In the genomic region with DNA sequence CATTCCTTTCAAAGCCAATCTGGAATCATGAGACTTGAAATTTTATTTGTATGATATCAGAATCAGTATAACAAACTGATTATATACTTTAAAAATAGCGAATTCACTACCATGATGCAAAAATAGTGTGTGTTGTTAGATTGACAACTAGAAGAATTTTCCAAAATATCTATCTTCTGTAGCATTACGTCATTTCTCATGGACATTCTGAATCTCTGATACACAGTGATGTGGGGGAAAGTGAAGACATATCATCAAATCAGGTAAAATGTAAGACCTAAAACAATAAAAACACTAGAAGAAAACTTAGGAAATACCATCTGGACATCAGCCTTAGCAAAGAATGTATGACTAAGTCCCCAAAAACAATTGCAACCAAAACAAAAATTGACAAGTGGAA, we compare ENCODE assay signal across 39 cellular contexts.
"Had no signal": no experiment of that assay in that cellular context is flagged by ENCODE, and none has a peak within 500 bp of the region (broad histone marks: within the 10 kb centered on the region; RNA-seq: fewer than 3 reads in every experiment).

No MANE protein-coding gene starts in this region.

- H3K27ac Mint-ChIP-seq: activated naive CD4-positive, alpha-beta T cell treated with anti-CD3 and anti-CD28 coated beads for 36 hours; activated naive CD4-positive, alpha-beta T cell treated with anti-CD3 and anti-CD28 coated beads, Interleukin-2, amount 10 ng/mL, durations not matched to agents 7 days and 5 days; activated naive CD4-positive, alpha-beta T cell treated with anti-CD3 and anti-CD28 coated beads, Interleukin-2, amount 50 U/mL, for 24 hours; activated naive CD4-positive, alpha-beta T cell treated with anti-CD3 and anti-CD28 coated beads, Interleukin-2, amount 50 U/mL, for 72 hours; activated naive CD8-positive, alpha-beta T cell; activated naive CD8-positive, alpha-beta T cell treated with anti-CD3 and anti-CD28 coated beads for 36 hours; activated naive CD8-positive, alpha-beta T cell treated with anti-CD3 and anti-CD28 coated beads, Interleukin-2, amount 10 ng/mL, durations not matched to agents 7 days and 5 days; activated naive CD8-positive, alpha-beta T cell treated with anti-CD3 and anti-CD28 coated beads, Interleukin-2, amount 50 U/mL, for 24 hours; activated T-cell treated with anti-CD3 and anti-CD28 coated beads, Interleukin-2, amount 50 U/mL, for 24 hours; activated T-cell treated with anti-CD3 and anti-CD28 coated beads, Interleukin-2, amount 50 U/mL, for 72 hours; activated T-helper 1 cell treated with anti-CD3 and anti-CD28 coated beads, Interleukin-12 subunit alpha, Interleukin-12 subunit beta, Interleukin-2, Interleukin-4 antibody, amounts not matched to agents 30 ng/mL and 10 ng/mL and 1 ng/mL, durations not matched to agents 14 hours and 24 hours and 36 hours; activated T-helper 17 cell treated with anti-CD3 and anti-CD28 coated beads, Interleukin-2, amount 50 U/mL, for 72 hours; activated T-helper 2 cell treated with anti-CD3 and anti-CD28 coated beads, Interferon-gamma antibody, Interleukin-2, Interleukin-4, amounts not matched to agents 10 μg/mL and 5 μg/mL and 100 μg/mL, durations not matched to agents 14 hours and 24 hours and 36 hours; brain had no signal

- ATAC-seq: activated naive CD4-positive, alpha-beta T cell treated with anti-CD3 and anti-CD28 coated beads, Interleukin-2, amount 50 U/mL, for 72 hours; activated naive CD8-positive, alpha-beta T cell treated with anti-CD3 and anti-CD28 coated beads, Interleukin-2, amount 50 U/mL, for 24 hours; activated T-cell treated with anti-CD3 and anti-CD28 coated beads, Interleukin-2, amount 50 U/mL, for 4 hours; activated T-cell treated with anti-CD3 and anti-CD28 coated beads, Interleukin-2, amount 50 U/mL, for 72 hours; activated T-helper 17 cell treated with anti-CD3 and anti-CD28 coated beads, Interleukin-2, amount 50 U/mL, for 72 hours; body of pancreas had no signal

- H3K27me3 Mint-ChIP-seq: activated naive CD4-positive, alpha-beta T cell treated with anti-CD3 and anti-CD28 coated beads, Interleukin-2, amount 10 ng/mL, durations not matched to agents 7 days and 5 days; activated naive CD4-positive, alpha-beta T cell treated with anti-CD3 and anti-CD28 coated beads, Interleukin-2, amount 50 U/mL, for 24 hours; activated naive CD8-positive, alpha-beta T cell; activated naive CD8-positive, alpha-beta T cell treated with anti-CD3 and anti-CD28 coated beads for 36 hours; activated naive CD8-positive, alpha-beta T cell treated with anti-CD3 and anti-CD28 coated beads, Interleukin-2, amount 10 ng/mL, durations not matched to agents 7 days and 5 days; activated naive CD8-positive, alpha-beta T cell treated with anti-CD3 and anti-CD28 coated beads, Interleukin-2, amount 50 U/mL, for 24 hours; activated T-cell treated with anti-CD3 and anti-CD28 coated beads, Interleukin-2, amount 50 U/mL, for 24 hours; activated T-helper 17 cell treated with anti-CD3 and anti-CD28 coated beads, Interleukin-2, amount 50 U/mL, for 72 hours; brain; central memory CD8-positive, alpha-beta T cell had no signal

- FAIRE-seq: astrocyte, bronchial epithelial cell had no signal

- H3K27me3 ChIP-seq: adrenal gland, ascending aorta, body of pancreas, brain microvascular endothelial cell, breast epithelium, cardiac muscle cell had no signal

- H3K9me3 ChIP-seq: adrenal gland, ascending aorta, body of pancreas had no signal

- H3K27ac ChIP-seq: adrenal gland, ascending aorta, body of pancreas, brain microvascular endothelial cell, breast epithelium, cardiac muscle cell had no signal

- H3K4me1 Mint-ChIP-seq: activated naive CD4-positive, alpha-beta T cell treated with anti-CD3 and anti-CD28 coated beads, Interleukin-2, amount 10 ng/mL, durations not matched to agents 7 days and 5 days; activated naive CD4-positive, alpha-beta T cell treated with anti-CD3 and anti-CD28 coated beads, Interleukin-2, amount 50 U/mL, for 24 hours; activated naive CD8-positive, alpha-beta T cell treated with anti-CD3 and anti-CD28 coated beads for 36 hours; activated naive CD8-positive, alpha-beta T cell treated with anti-CD3 and anti-CD28 coated beads, Interleukin-2, amount 10 ng/mL, durations not matched to agents 7 days and 5 days; activated naive CD8-positive, alpha-beta T cell treated with anti-CD3 and anti-CD28 coated beads, Interleukin-2, amount 50 U/mL, for 24 hours; activated T-helper 17 cell treated with anti-CD3 and anti-CD28 coated beads, Interleukin-2, amount 50 U/mL, for 72 hours; brain; central memory CD8-positive, alpha-beta T cell had no signal

- DNase-seq: activated effector memory CD4-positive, alpha-beta T cell treated with anti-CD3 and anti-CD28 coated beads, Interleukin-2, amount 50 U/mL, for 16 hours; activated effector memory CD4-positive, alpha-beta T cell treated with Interleukin-2 at 50 U/mL for 16 hours; activated gamma-delta T cell; activated gamma-delta T cell treated with Interleukin-2 at 50 U/mL for 16 hours; activated naive CD4-positive, alpha-beta T cell; activated naive CD4-positive, alpha-beta T cell treated with anti-CD3 and anti-CD28 coated beads for 36 hours; activated naive CD4-positive, alpha-beta T cell treated with anti-CD3 and anti-CD28 coated beads, Interleukin-2, amount 10 ng/mL, durations not matched to agents 7 days and 5 days; activated naive CD4-positive, alpha-beta T cell treated with anti-CD3 and anti-CD28 coated beads, Interleukin-2, amount 50 U/mL, for 16 hours; activated naive CD4-positive, alpha-beta T cell treated with Interleukin-2 at 50 U/mL for 16 hours; activated naive CD8-positive, alpha-beta T cell treated with anti-CD3 and anti-CD28 coated beads for 36 hours; activated naive CD8-positive, alpha-beta T cell treated with anti-CD3 and anti-CD28 coated beads, Interleukin-2, amount 10 ng/mL, durations not matched to agents 7 days and 5 days; activated naive CD8-positive, alpha-beta T cell treated with anti-CD3 and anti-CD28 coated beads, Interleukin-2, amount 50 U/mL, for 24 hours; activated T-cell treated with anti-CD3 and anti-CD28 coated beads, Interleukin-2, amount 50 U/mL, for 24 hours; activated T-cell treated with anti-CD3 and anti-CD28 coated beads, Interleukin-2, amount 50 U/mL, for 4 hours; activated T-cell treated with anti-CD3 and anti-CD28 coated beads, Interleukin-2, amount 50 U/mL, for 48 hours; activated T-cell treated with anti-CD3 and anti-CD28 coated beads, Interleukin-2, amount 50 U/mL, for 72 hours; adrenal gland; amniotic stem cell; amygdala; anterior cingulate cortex; aorta; body of pancreas; brain microvascular endothelial cell; caudate nucleus; central memory CD4-positive, alpha-beta T cell; cerebellar nuclear complex had no signal

- H3K4me3 ChIP-seq: adrenal gland, ascending aorta, body of pancreas, breast epithelium, cardiac muscle cell had no signal

- H3K36me3 Mint-ChIP-seq: activated naive CD4-positive, alpha-beta T cell treated with anti-CD3 and anti-CD28 coated beads, Interleukin-2, amount 10 ng/mL, durations not matched to agents 7 days and 5 days; activated naive CD4-positive, alpha-beta T cell treated with anti-CD3 and anti-CD28 coated beads, Interleukin-2, amount 50 U/mL, for 24 hours; activated naive CD8-positive, alpha-beta T cell; activated naive CD8-positive, alpha-beta T cell treated with anti-CD3 and anti-CD28 coated beads for 36 hours; activated naive CD8-positive, alpha-beta T cell treated with anti-CD3 and anti-CD28 coated beads, Interleukin-2, amount 10 ng/mL, durations not matched to agents 7 days and 5 days had no signal

- H3K36me3 ChIP-seq: adrenal gland, ascending aorta, brain microvascular endothelial cell, breast epithelium, cardiac muscle cell had no signal

- H3K4me3 Mint-ChIP-seq: activated naive CD4-positive, alpha-beta T cell treated with anti-CD3 and anti-CD28 coated beads for 36 hours; activated naive CD4-positive, alpha-beta T cell treated with anti-CD3 and anti-CD28 coated beads, Interleukin-2, amount 10 ng/mL, durations not matched to agents 7 days and 5 days; activated naive CD4-positive, alpha-beta T cell treated with anti-CD3 and anti-CD28 coated beads, Interleukin-2, amount 50 U/mL, for 24 hours; activated naive CD8-positive, alpha-beta T cell; activated naive CD8-positive, alpha-beta T cell treated with anti-CD3 and anti-CD28 coated beads for 36 hours; activated naive CD8-positive, alpha-beta T cell treated with anti-CD3 and anti-CD28 coated beads, Interleukin-2, amount 10 ng/mL, durations not matched to agents 7 days and 5 days; activated naive CD8-positive, alpha-beta T cell treated with anti-CD3 and anti-CD28 coated beads, Interleukin-2, amount 50 U/mL, for 24 hours; activated T-cell treated with anti-CD3 and anti-CD28 coated beads, Interleukin-2, amount 50 U/mL, for 24 hours; activated T-cell treated with anti-CD3 and anti-CD28 coated beads, Interleukin-2, amount 50 U/mL, for 4 hours; activated T-cell treated with anti-CD3 and anti-CD28 coated beads, Interleukin-2, amount 50 U/mL, for 72 hours; activated T-helper 1 cell treated with anti-CD3 and anti-CD28 coated beads, Interleukin-12 subunit alpha, Interleukin-12 subunit beta, Interleukin-2, Interleukin-4 antibody, amounts not matched to agents 30 ng/mL and 10 ng/mL and 1 ng/mL, durations not matched to agents 14 hours and 24 hours and 36 hours; activated T-helper 17 cell treated with anti-CD3 and anti-CD28 coated beads, Interleukin-2, amount 50 U/mL, for 72 hours; brain; central memory CD8-positive, alpha-beta T cell had no signal

- H3K4me1 ChIP-seq: adrenal gland, ascending aorta, body of pancreas, breast epithelium had no signal
